In genomic region chr20:63795178-63795830, GRCh38 we compare ENCODE assay signal across 16 cellular contexts.
"Had no signal": no experiment of that assay in that cellular context is flagged by ENCODE, and none has a peak within 500 bp of the region (broad histone marks: within the 10 kb centered on the region; RNA-seq: fewer than 3 reads in every experiment).

No MANE protein-coding gene starts in this region.

- H3K9me3 Mint-ChIP-seq: activated B cell treated with CpG ODN at 0.5 μM for 24 hours; activated naive CD8-positive, alpha-beta T cell treated with anti-CD3 and anti-CD28 coated beads, Interleukin-2, amount 50 U/mL, for 24 hours; activated T-cell treated with anti-CD3 and anti-CD28 coated beads, Interleukin-2, amount 50 U/mL, for 4 hours had no signal

- H3K27ac Mint-ChIP-seq: activated B cell treated with CpG ODN at 0.5 μM for 24 hours; activated CD4-positive, alpha-beta T cell treated with anti-CD3 and anti-CD28 coated beads for 36 hours; activated naive CD8-positive, alpha-beta T cell treated with anti-CD3 and anti-CD28 coated beads, Interleukin-2, amount 50 U/mL, for 24 hours; endodermal cell had no signal

- H3K4me1 ChIP-seq: body of pancreas, prostate gland had no signal

- H3K4me1 Mint-ChIP-seq: endodermal cell had no signal

- H3K9me3 ChIP-seq: body of pancreas, heart right ventricle, neutrophil, ovary, prostate gland, upper lobe of left lung had no signal

- H3K4me3 Mint-ChIP-seq: activated B cell treated with CpG ODN at 0.5 μM for 24 hours; activated CD4-positive, alpha-beta T cell treated with anti-CD3 and anti-CD28 coated beads for 36 hours; activated naive CD8-positive, alpha-beta T cell treated with anti-CD3 and anti-CD28 coated beads, Interleukin-2, amount 50 U/mL, for 24 hours; activated T-cell treated with anti-CD3 and anti-CD28 coated beads, Interleukin-2, amount 50 U/mL, for 4 hours; endodermal cell had no signal

- H3K27me3 ChIP-seq: body of pancreas, cardiac muscle cell, ovary, upper lobe of left lung had no signal

- H3K27ac ChIP-seq: body of pancreas, cardiac muscle cell, epithelial cell of prostate, heart right ventricle, neutrophil, ovary, prostate gland, upper lobe of left lung had no signal

- H3K36me3 Mint-ChIP-seq: naive B cell had no signal

- DNase-seq: cortex of kidney, islet precursor cell, ovary had no signal

- H3K4me3 ChIP-seq: body of pancreas, cardiac muscle cell, heart right ventricle, ovary, prostate gland, upper lobe of left lung had no signal

- H3K36me3 ChIP-seq: cardiac muscle cell, neutrophil, ovary, prostate gland had no signal

- H3K27me3 Mint-ChIP-seq: activated B cell treated with CpG ODN at 0.5 μM for 24 hours had no signal
